Comparison of ENCODE assay signal across 8 cellular contexts in the genomic region with DNA sequence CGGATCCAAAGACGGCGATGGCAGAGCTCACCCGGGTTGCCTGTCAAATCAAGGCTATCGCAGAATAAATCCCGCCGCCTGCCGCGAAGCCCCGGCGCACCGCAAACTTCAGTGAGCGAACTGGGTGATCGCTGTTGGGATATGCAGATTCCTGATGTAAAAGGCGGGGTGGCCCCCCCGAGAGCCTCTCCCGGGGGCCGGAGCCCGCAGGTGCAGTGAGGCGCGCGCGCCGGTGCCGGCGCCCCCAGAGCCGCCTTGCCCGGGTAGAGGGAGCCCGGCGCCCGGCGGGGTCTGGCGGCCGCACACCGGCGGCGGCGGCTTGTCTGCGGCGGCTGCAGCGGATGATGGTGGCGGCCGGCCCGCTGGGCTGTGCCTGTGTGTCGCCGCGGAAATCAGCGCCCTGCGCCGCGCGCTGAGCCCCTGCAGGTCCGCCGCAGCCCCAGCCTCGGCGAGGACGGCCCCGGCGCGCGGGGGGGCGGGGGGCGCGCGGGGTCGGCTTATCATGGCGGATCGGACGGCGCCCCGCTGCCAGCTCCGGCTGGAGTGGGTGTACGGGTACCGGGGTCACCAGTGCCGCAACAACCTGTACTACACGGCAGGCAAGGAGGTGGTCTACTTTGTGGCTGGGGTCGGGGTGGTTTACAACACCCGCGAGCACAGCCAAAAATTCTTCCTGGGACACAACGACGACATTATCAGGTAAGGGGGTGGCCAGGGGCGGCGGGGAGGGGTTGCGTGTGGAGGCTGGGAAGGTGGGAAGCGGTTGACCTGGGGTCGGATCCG. TPM values are rescaled to one million over a fixed set of nuclear protein-coding genes. Genes with fewer than 3 reads are reported as not detected.
DNase-seq lines count a peak whose midpoint lies in the region; ATAC-seq and TF ChIP-seq lines count a peak whose summit lies in the region.

No MANE protein-coding gene starts in this region.

- H3K27me3 ChIP-seq in ACC112 (ENCODE audit: insufficient read depth, low read length), result peaks cover 16% of the 10 kb centered on the region
- H3K27me3 ChIP-seq in liver (ENCODE audit: control insufficient read depth in 4 of 4, insufficient read depth in 4 of 4, low read length in 3 of 4), result no peaks in the 10 kb centered on the region
- peaks cover 0 to 5% (median 3%) of the 10 kb centered on the region in 5 donors for H3K27me3 ChIP-seq in subcutaneous abdominal adipose tissue (ENCODE audit: control insufficient read depth in 5 of 5, insufficient read depth in 4 of 5, low read length in 5 of 5)

- no peak overlapping the region for H3K27ac ChIP-seq in ACC112 (ENCODE audit: low read depth, low read length)
- H3K27ac ChIP-seq in liver (ENCODE audit: low read depth in 1 of 2, low read length in 2 of 2), result no peak overlapping the region
- no peak overlapping the region for H3K27ac ChIP-seq in subcutaneous abdominal adipose tissue (ENCODE audit: low read depth, low read length)

- no peak for ATAC-seq in GM19455 (IDR thresholded peaks at IDR 0.05; ENCODE audit: unreplicated experiment)

- H3K9ac ChIP-seq in liver (ENCODE audit: low read depth in 1 of 2, low read length in 2 of 2) (peak overlapping the region in 1 of 2 donors; percentile 39), subcutaneous abdominal adipose tissue (ENCODE audit: low read length in 5 of 5) (peak overlapping the region in 3 of 5 donors; percentile 67 to 78 (median 76))

- peaks cover 15% of the 10 kb centered on the region for H3K4me1 ChIP-seq in ACC112 (ENCODE audit: control insufficient read depth, insufficient read depth, low read length, unreplicated experiment)
- peaks cover 6 to 16% (median 11%) of the 10 kb centered on the region in 4 donors for H3K4me1 ChIP-seq in liver (ENCODE audit: control insufficient read depth in 4 of 4, insufficient read depth in 4 of 4, low read length in 3 of 4)
- peaks cover 0 to 24% (median 21%) of the 10 kb centered on the region in 5 donors for H3K4me1 ChIP-seq in subcutaneous abdominal adipose tissue (ENCODE audit: control insufficient read depth in 5 of 5, insufficient read depth in 5 of 5, low read length in 5 of 5)

- no peaks in the 10 kb centered on the region for H3K79me2 ChIP-seq in ACC112 (ENCODE audit: control insufficient read depth, insufficient read depth, low read length, unreplicated experiment)

- no peak for TF ChIP-seq RAD21 in liver (IDR thresholded peaks at IDR 0.05)

- DNase-seq in GM12864 (ENCODE audit: low read depth), result no peak
- peak; percentile 60 for DNase-seq in SHP77 treated with DMSO at 0.1 percent for 48 hours (lab: John Stamatoyannopoulos, UW)
- DNase-seq in central memory CD4-positive, alpha-beta T cell, result peak; percentile 30
- DNase-seq in middle frontal gyrus (ENCODE audit: extremely low spot score, low spot score), result no peak

- no peak for TF ChIP-seq CTCF in GM12864 (IDR thresholded peaks at IDR 0.05; ENCODE audit: low read depth, low read length, missing control alignments)
- no peak for TF ChIP-seq CTCF in liver (IDR thresholded peaks at IDR 0.05; ENCODE audit: low read depth, low read length, missing input control)

- WGBS in liver, result 5% methylated on average over 87 of the region's 87 CpGs

- H3K4me3 ChIP-seq in ACC112 (ENCODE audit: low read depth, low read length), result peak overlapping the region; percentile 74
- H3K4me3 ChIP-seq in GM12864 (ENCODE audit: low read depth, low read length), result peak overlapping the region; percentile 71
- peak overlapping the region; percentile 65 to 87 (median 83) for H3K4me3 ChIP-seq in liver (ENCODE audit: low read depth in 1 of 3, low read length in 3 of 3)
- peak overlapping the region; percentile 78 to 89 (median 87) for H3K4me3 ChIP-seq in subcutaneous abdominal adipose tissue (ENCODE audit: low read depth in 1 of 5, low read length in 5 of 5)

- H3K36me3 ChIP-seq in ACC112 (ENCODE audit: insufficient read depth, low read length), result no peaks in the 10 kb centered on the region
- no peaks in the 10 kb centered on the region for H3K36me3 ChIP-seq in liver (ENCODE audit: control insufficient read depth in 4 of 4, insufficient read depth in 3 of 4, low read depth in 1 of 4, low read length in 3 of 4)
- H3K36me3 ChIP-seq in subcutaneous abdominal adipose tissue (ENCODE audit: control insufficient read depth in 5 of 5, insufficient read depth in 5 of 5, low read length in 5 of 5), result no peaks in the 10 kb centered on the region

- H3K9me3 ChIP-seq in liver (ENCODE audit: control insufficient read depth in 4 of 4, low read length in 3 of 4) (peaks cover 0 to 1% (median 0%) of the 10 kb centered on the region in 4 donors), subcutaneous abdominal adipose tissue (ENCODE audit: control insufficient read depth in 5 of 5, low read length in 5 of 5) (no peaks in the 10 kb centered on the region)

- peak overlapping the region; percentile 94 for H2AFZ ChIP-seq in ACC112 (ENCODE audit: low read length, unreplicated experiment)

TF ChIP-seq in liver, 16 proteins besides CTCF, POLR2A, EP300 and RAD21:
- TF ChIP-seq, protein P1, sequence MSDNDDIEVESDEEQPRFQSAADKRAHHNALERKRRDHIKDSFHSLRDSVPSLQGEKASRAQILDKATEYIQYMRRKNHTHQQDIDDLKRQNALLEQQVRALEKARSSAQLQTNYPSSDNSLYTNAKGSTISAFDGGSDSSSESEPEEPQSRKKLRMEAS (IDR thresholded peaks at IDR 0.05), result no peak
- TF ChIP-seq NR2F2 (IDR thresholded peaks at IDR 0.05), result no peak

RNA-seq across cellular contexts. Expression of gene EML6, which starts 1.3 kb away (rescaled TPM):
- 1 to 10 TPM; 1.7 to 3.0 TPM for total RNA-seq in liver
- 1 to 10 TPM in 1 of 2 donors, under 1 TPM in 1; 0.33 to 1.2 TPM for polyA plus RNA-seq in liver

Comparison
In these comparisons a context has a peak if more than half of its experiments do, and no peak if none do; other contexts are left out.
1. DNase-seq: peak in SHP77 treated with DMSO at 0.1 percent for 48 hours (single experiment) and central memory CD4-positive, alpha-beta T cell (single experiment); none in GM12864 (single experiment) and middle frontal gyrus (single experiment).
2. Peak in every context shown above with its lines, with median percentiles within 50 percentile points of each other: H3K4me3 ChIP-seq.